Comparison of ENCODE assay signal across 9 cellular contexts in genomic region chr1:115828101-115829022, GRCh38. TPM values are rescaled to one million over a fixed set of nuclear protein-coding genes. Genes with fewer than 3 reads are reported as not detected.
DNase-seq lines count a peak whose midpoint lies in the region; ATAC-seq and TF ChIP-seq lines count a peak whose summit lies in the region.
"Had no signal": no experiment of that assay in that cellular context is flagged by ENCODE, and none has a peak within 500 bp of the region (broad histone marks: within the 10 kb centered on the region; RNA-seq: fewer than 3 reads in every experiment).

No MANE protein-coding gene starts in this region.

- no peaks in the 10 kb centered on the region; the same call in 1 of the 2 replicates for H3F3A ChIP-seq in GM23338 (replicated peaks; ENCODE audit: low read depth)
- no peaks in the 10 kb centered on the region for H3F3A ChIP-seq in neural cell (ENCODE audit: insufficient read depth, low read length, poor library complexity, severe bottlenecking)

- H3K9me2 ChIP-seq in GM23338 (ENCODE audit: insufficient read depth) = no peaks in the 10 kb centered on the region
- H3K9me2 ChIP-seq in neural cell (ENCODE audit: insufficient read depth, low read length) = no peaks in the 10 kb centered on the region

- H2AFZ ChIP-seq in GM23338 = peak overlapping the region; percentile 98
- H2AFZ ChIP-seq in neural cell (ENCODE audit: low read depth, low read length) = peak overlapping the region; percentile 5

- H3K36me3 Mint-ChIP-seq in GM23338 (ENCODE audit: low read depth) = no peaks in the 10 kb centered on the region
- H3K36me3 Mint-ChIP-seq in T-helper 17 cell (ENCODE audit: low read depth) = peaks cover 8% of the 10 kb centered on the region

- no peaks in the 10 kb centered on the region for H3K9me3 Mint-ChIP-seq in GM23338

- H4K20me1 ChIP-seq in GM23338 (replicated peaks; ENCODE audit: insufficient read depth) = no peaks in the 10 kb centered on the region; the same call in 1 of the 2 replicates
- no peaks in the 10 kb centered on the region for H4K20me1 ChIP-seq in neural cell (ENCODE audit: insufficient read depth)

- H3K9ac ChIP-seq in neural cell (ENCODE audit: low read length) = peak overlapping the region; percentile 11

- H3K36me3 ChIP-seq in GM23338 (ENCODE audit: insufficient read depth) (no peaks in the 10 kb centered on the region), neural cell (ENCODE audit: insufficient read depth, low read length) (no peaks in the 10 kb centered on the region)

- ATAC-seq in GM23338 (peak; percentile 89), T-helper 17 cell (peak; percentile 42), HG02840 (IDR thresholded peaks at IDR 0.05; ENCODE audit: low FRiP score, unreplicated experiment) (no peak)

- H3K4me3 ChIP-seq in GM23338 (peak overlapping the region; percentile 87), neural cell (ENCODE audit: low read length) (peak overlapping the region; percentile 61)

- no peak for TF ChIP-seq CTCF in GM23338 (conservative IDR thresholded peaks at IDR 0.05; ENCODE audit: low read depth in 2 of 2)
- no peak for TF ChIP-seq CTCF in neural cell (IDR thresholded peaks at IDR 0.05; ENCODE audit: poor library complexity, severe bottlenecking)

- DNase-seq in GM23338 (ENCODE audit: low spot score) = peak; percentile 68
- no peak for DNase-seq in T-helper 17 cell
- peak; percentile 30 for DNase-seq in fibroblast of peridontal ligament (ENCODE audit: extremely low read depth)
- DNase-seq in GOT3 (lab: John Stamatoyannopoulos, UW) = no peak
- no peak for DNase-seq in KG1 (lab: John Stamatoyannopoulos, UW)
- DNase-seq in activated gamma-delta T cell treated with Interleukin-2 at 50 U/mL for 16 hours = no peak

- no peak for TF ChIP-seq RAD21 in neural cell (conservative IDR thresholded peaks at IDR 0.05)

- H3K27ac Mint-ChIP-seq in GM23338 = no peak overlapping the region
- H3K27ac Mint-ChIP-seq in T-helper 17 cell = peak overlapping the region; percentile 5

- H3K4me2 ChIP-seq in GM23338 = peak overlapping the region; percentile 99
- H3K4me2 ChIP-seq in neural cell (ENCODE audit: low read length) = peak overlapping the region; percentile 44

- H3K27me3 Mint-ChIP-seq in GM23338 (ENCODE audit: insufficient read depth, low read depth, poor library complexity) (peaks cover 20% of the 10 kb centered on the region), T-helper 17 cell (peaks cover 92% of the 10 kb centered on the region)

- no peak for TF ChIP-seq EP300 in neural cell (conservative IDR thresholded peaks at IDR 0.05; ENCODE audit: poor library complexity, severe bottlenecking)

- peak overlapping the region; percentile 82 for H3K4me3 Mint-ChIP-seq in GM23338
- H3K4me3 Mint-ChIP-seq in T-helper 17 cell = peak overlapping the region; percentile 82

- H3K79me2 ChIP-seq in GM23338 (replicated peaks; ENCODE audit: insufficient read depth) = no peaks in the 10 kb centered on the region
- no peaks in the 10 kb centered on the region for H3K79me2 ChIP-seq in neural cell (replicated peaks; ENCODE audit: insufficient read depth, low read length)

- no peaks in the 10 kb centered on the region for H3K9me3 ChIP-seq in T-helper 17 cell (ENCODE audit: control insufficient read depth, low read length, poor library complexity, severe bottlenecking)
- H3K9me3 ChIP-seq in neural cell (ENCODE audit: low read length) = no peaks in the 10 kb centered on the region

- H3K4me1 Mint-ChIP-seq in GM23338 (peaks cover 36% of the 10 kb centered on the region), T-helper 17 cell (peaks cover 7% of the 10 kb centered on the region)

- H3K27ac ChIP-seq in GM23338 (ENCODE audit: low read depth) (no peak overlapping the region), neural cell (ENCODE audit: low read length) (peak overlapping the region; percentile 3)

- H3K4me1 ChIP-seq in GM23338 (ENCODE audit: insufficient read depth) = peaks cover 29% of the 10 kb centered on the region

- peaks cover 32% of the 10 kb centered on the region for H3K27me3 ChIP-seq in GM23338 (ENCODE audit: insufficient read depth)
- no peaks in the 10 kb centered on the region for H3K27me3 ChIP-seq in neural cell (ENCODE audit: insufficient read depth, low read depth, low read length)

TF ChIP-seq in GM23338, 12 proteins besides CTCF, POLR2A, EP300 and RAD21 (continues in another document):
- TF ChIP-seq EZH2phosphoT487 (IDR thresholded peaks at IDR 0.05; ENCODE audit: unreplicated experiment) (no peak), ZNF331 (CRISPR knock-in tag; IDR thresholded peaks at IDR 0.05; ENCODE audit: low read depth) (no peak), REST (IDR thresholded peaks at IDR 0.05; ENCODE audit: unreplicated experiment) (no peak)

TF ChIP-seq in neural cell, 6 proteins besides CTCF, POLR2A, EP300 and RAD21:
- no peak for TF ChIP-seq SMC3 (conservative IDR thresholded peaks at IDR 0.05; ENCODE audit: poor library complexity)
- no peak for TF ChIP-seq EZH2 (IDR thresholded peaks at IDR 0.05; ENCODE audit: borderline replicate concordance, insufficient read depth, low read length, poor library complexity, severe bottlenecking)
- TF ChIP-seq POLR2AphosphoS5 (IDR thresholded peaks at IDR 0.05) = no peak
- no peak for TF ChIP-seq MXI1 (conservative IDR thresholded peaks at IDR 0.05; ENCODE audit: poor library complexity, severe bottlenecking)
- no peak for TF ChIP-seq TAF1 (IDR thresholded peaks at IDR 0.05; ENCODE audit: low read depth)
- no peak for TF ChIP-seq REST (IDR thresholded peaks at IDR 0.05; ENCODE audit: borderline replicate concordance)
TF ChIP-seq in neural cell: peak in this region for 0.

RNA-seq across cellular contexts. Expression of gene NHLH2, which starts 12.6 kb away (rescaled TPM):
- 1.7 and 2.3 TPM in 2 replicates for total RNA-seq in GM23338 (2014; rRNA removed; shearing (Covaris generic))
- polyA plus RNA-seq in GM23338 (2016; fragmentation: Nextera tagmentation; extraction: Ambion mirVana) (1.8 and 1.9 TPM in 2 replicates), neural cell (0.31 and 0.42 TPM in 2 replicates)
- not detected for total RNA-seq in T-helper 17 cell
- 0.35 TPM in 1 of 2 replicates, not detected in the other for polyA minus RNA-seq in neural cell
- total RNA-seq: glomerular endothelial cell had no signal

RNA-seq across cellular contexts. Expression of gene CASQ2, which starts 59.8 kb away (rescaled TPM):
- total RNA-seq in GM23338 (2014; rRNA removed; shearing (Covaris generic)) = not detected in 2 replicates
- not detected in 2 replicates for polyA plus RNA-seq in GM23338 (2016; fragmentation: Nextera tagmentation; extraction: Ambion mirVana)
- total RNA-seq in T-helper 17 cell = not detected
- polyA plus RNA-seq in neural cell = not detected in 2 replicates
- not detected in 2 replicates for polyA minus RNA-seq in neural cell
- total RNA-seq: glomerular endothelial cell had no signal

Comparison
In these comparisons a context has a peak if more than half of its experiments do, and no peak if none do; other contexts are left out.
1. DNase-seq: peak in GM23338 (single experiment) and fibroblast of peridontal ligament (single experiment); none in T-helper 17 cell (0 of 3), GOT3 (single experiment), KG1 (single experiment) and activated gamma-delta T cell treated with Interleukin-2 at 50 U/mL for 16 hours (single experiment).